28 cellular contexts compared by ENCODE assay signal in genomic region chr7:149450821-149451220, GRCh38. TPM values are rescaled to one million over a fixed set of nuclear protein-coding genes. Genes with fewer than 3 reads are reported as not detected.
A peak's percentile ranks its signal among the peaks of the same experiment; 100 is the strongest.
DNase-seq lines count a peak whose midpoint lies in the region; ATAC-seq and TF ChIP-seq lines count a peak whose summit lies in the region.
"Had no signal": no experiment of that assay in that cellular context is flagged by ENCODE, and none has a peak within 500 bp of the region (broad histone marks: within the 10 kb centered on the region; RNA-seq: fewer than 3 reads in every experiment).

No MANE protein-coding gene starts in this region.

- POLR2A ChIA-PET in activated CD8-positive, alpha-beta T cell treated with anti-CD3 and anti-CD28 coated beads, Interleukin-2, amount 10 ng/mL, durations not matched to agents 7 days and 5 days (lab: Charles Lee) = no interaction called here
- POLR2A ChIA-PET in activated CD8-positive, alpha-beta T cell treated with anti-CD3 and anti-CD28 coated beads for 36 hours (lab: Charles Lee) = interaction anchor here (0.7 to 1.7 kb wide), 2 partner anchors 9 to 10 kb away, joined by 4 read pairs; partner anchors contain the start of gene ZNF777

- H3K27me3 Mint-ChIP-seq in activated CD8-positive, alpha-beta T cell treated with anti-CD3 and anti-CD28 coated beads, Interleukin-2, amount 10 ng/mL, durations not matched to agents 7 days and 5 days (ENCODE audit: low read depth) = no peaks in the 10 kb centered on the region
- H3K27me3 Mint-ChIP-seq in activated CD8-positive, alpha-beta T cell treated with anti-CD3 and anti-CD28 coated beads for 36 hours = no peaks in the 10 kb centered on the region
- H3K27me3 Mint-ChIP-seq: CD4-positive, alpha-beta T cell had no signal

- no peaks in the 10 kb centered on the region for H3K9me3 ChIP-seq in spleen
- H3K9me3 ChIP-seq: BLaER1 treated with 17β-estradiol and CSF1 and Interleukin-3, amounts not matched to agents 10 nM and 100 nM; HAP-1; SJSA1 had no signal

- ATAC-seq in activated CD8-positive, alpha-beta T cell treated with anti-CD3 and anti-CD28 coated beads, Interleukin-2, amount 10 ng/mL, durations not matched to agents 7 days and 5 days = no peak
- no peak for ATAC-seq in activated CD8-positive, alpha-beta T cell treated with anti-CD3 and anti-CD28 coated beads for 36 hours
- ATAC-seq: GM12878, GM23338, HepG2, PC-3 had no signal

- no peak overlapping the region for H3K4me3 Mint-ChIP-seq in activated CD8-positive, alpha-beta T cell treated with anti-CD3 and anti-CD28 coated beads, Interleukin-2, amount 10 ng/mL, durations not matched to agents 7 days and 5 days
- H3K4me3 Mint-ChIP-seq in activated CD8-positive, alpha-beta T cell treated with anti-CD3 and anti-CD28 coated beads for 36 hours = no peak overlapping the region
- H3K4me3 Mint-ChIP-seq: CD4-positive, alpha-beta T cell; GM23338; HFFc6 had no signal

- H3K4me1 ChIP-seq in spleen = no peaks in the 10 kb centered on the region
- H3K4me1 ChIP-seq: BLaER1 treated with 17β-estradiol and CSF1 and Interleukin-3, amounts not matched to agents 10 nM and 100 nM; HAP-1; SJSA1 had no signal

- WGBS in spleen, 5 donors = 94 to 97% (median 96%) methylated on average over 10 of the region's 10 CpGs

- peak; percentile 18 for DNase-seq in activated CD8-positive, alpha-beta T cell treated with anti-CD3 and anti-CD28 coated beads, Interleukin-2, amount 10 ng/mL, durations not matched to agents 7 days and 5 days
- DNase-seq in activated CD8-positive, alpha-beta T cell treated with anti-CD3 and anti-CD28 coated beads for 36 hours = no peak
- DNase-seq in ecto neural progenitor cell (ENCODE audit: low spot score) = peak; percentile 22
- DNase-seq in spleen = peak; percentile 61
- DNase-seq in SW480 (ENCODE audit: low spot score) = no peak
- no peak for DNase-seq in kidney glomerular epithelial cell (lab: John Stamatoyannopoulos, UW)
- DNase-seq: AML-193; CD4-positive, alpha-beta T cell; EL; GDM1; HFFc6; Karpas-422; NCI-H1092 treated with DMSO at 0.1 percent for 48 hours; NCI-H1436 treated with DMSO at 0.1 percent for 48 hours; NCI-H1930; NCI-H2107; NCI-H446; NCI-H524 treated with DMSO at 0.1 percent for 48 hours; NCI-H82; NK-92 treated with Interleukin-12 subunit alpha and Interleukin-12 subunit beta, amount 100 ng/mL, for 24 hours; PC-3 had no signal

- no peak for TF ChIP-seq POLR2A in spleen (IDR thresholded peaks at IDR 0.05)

- peaks cover 49% of the 10 kb centered on the region for H3K36me3 Mint-ChIP-seq in activated CD8-positive, alpha-beta T cell treated with anti-CD3 and anti-CD28 coated beads, Interleukin-2, amount 10 ng/mL, durations not matched to agents 7 days and 5 days (ENCODE audit: low read depth)
- H3K36me3 Mint-ChIP-seq in activated CD8-positive, alpha-beta T cell treated with anti-CD3 and anti-CD28 coated beads for 36 hours (ENCODE audit: low read depth) = peaks cover 48% of the 10 kb centered on the region

- no peak overlapping the region for H3K27ac Mint-ChIP-seq in activated CD8-positive, alpha-beta T cell treated with anti-CD3 and anti-CD28 coated beads, Interleukin-2, amount 10 ng/mL, durations not matched to agents 7 days and 5 days
- H3K27ac Mint-ChIP-seq in activated CD8-positive, alpha-beta T cell treated with anti-CD3 and anti-CD28 coated beads for 36 hours = no peak overlapping the region
- H3K27ac Mint-ChIP-seq: CD4-positive, alpha-beta T cell; GM23338; HFFc6 had no signal

- peaks cover 5 to 99% (median 72%) of the 10 kb centered on the region in 6 donors for H3K36me3 ChIP-seq in spleen

- H3K27me3 ChIP-seq in spleen (replicated peaks in 1 of 7) = no peaks in the 10 kb centered on the region
- H3K27me3 ChIP-seq: BLaER1 treated with 17β-estradiol and CSF1 and Interleukin-3, amounts not matched to agents 10 nM and 100 nM; SJSA1 had no signal

- intact Hi-C loops in activated CD8-positive, alpha-beta T cell treated with anti-CD3 and anti-CD28 coated beads for 36 hours (cut with micrococcal nuclease) = no loop called here
- intact Hi-C loops in spleen (cut with DNase I; ENCODE audit: low total_unique reads) = no loop called here

- CTCF ChIA-PET in activated CD8-positive, alpha-beta T cell treated with anti-CD3 and anti-CD28 coated beads, Interleukin-2, amount 10 ng/mL, durations not matched to agents 7 days and 5 days (lab: Charles Lee) = interaction anchor here (1.2 kb wide), 1 partner anchor 9 kb away, joined by 4 read pairs; no protein-coding TSS in a partner anchor
- CTCF ChIA-PET in activated CD8-positive, alpha-beta T cell treated with anti-CD3 and anti-CD28 coated beads for 36 hours (lab: Charles Lee) = no interaction called here

- H3K9me3 Mint-ChIP-seq in activated CD8-positive, alpha-beta T cell treated with anti-CD3 and anti-CD28 coated beads, Interleukin-2, amount 10 ng/mL, durations not matched to agents 7 days and 5 days (ENCODE audit: insufficient read depth) = no peaks in the 10 kb centered on the region
- no peaks in the 10 kb centered on the region for H3K9me3 Mint-ChIP-seq in activated CD8-positive, alpha-beta T cell treated with anti-CD3 and anti-CD28 coated beads for 36 hours
- H3K9me3 Mint-ChIP-seq: CD4-positive, alpha-beta T cell; GM23338; HFFc6 had no signal

- no peak overlapping the region for H3K27ac ChIP-seq in 22Rv1
- no peak overlapping the region for H3K27ac ChIP-seq in spleen
- H3K27ac ChIP-seq: BLaER1 treated with 17β-estradiol and CSF1 and Interleukin-3, amounts not matched to agents 10 nM and 100 nM; SJSA1 had no signal

- H3K4me3 ChIP-seq in spleen = no peak overlapping the region
- H3K4me3 ChIP-seq: BLaER1 treated with 17β-estradiol and CSF1 and Interleukin-3, amounts not matched to agents 10 nM and 100 nM; GM12878; GM23338; HAP-1; SJSA1 had no signal

- no peak for TF ChIP-seq CTCF in activated CD8-positive, alpha-beta T cell treated with anti-CD3 and anti-CD28 coated beads for 36 hours (IDR thresholded peaks at IDR 0.05)
- TF ChIP-seq CTCF in 22Rv1 (IDR thresholded peaks at IDR 0.05) = 0 out of 2 replicates have a peak, but pooled peaks have one; percentile 4
- no peak for TF ChIP-seq CTCF in spleen (IDR thresholded peaks at IDR 0.05 in 8 of 11, conservative IDR thresholded peaks at IDR 0.05 in 3 of 11)

- no peaks in the 10 kb centered on the region for H3K4me1 Mint-ChIP-seq in activated CD8-positive, alpha-beta T cell treated with anti-CD3 and anti-CD28 coated beads, Interleukin-2, amount 10 ng/mL, durations not matched to agents 7 days and 5 days (ENCODE audit: low read depth)
- H3K4me1 Mint-ChIP-seq in activated CD8-positive, alpha-beta T cell treated with anti-CD3 and anti-CD28 coated beads for 36 hours (ENCODE audit: low read depth) = peaks cover 4% of the 10 kb centered on the region
- H3K4me1 Mint-ChIP-seq: GM23338 had no signal

RNA-seq across cellular contexts. Expression of gene ZNF777, which starts 10.0 kb away (rescaled TPM):
- 10 to 100 TPM; 12.9 to 13.1 TPM for total RNA-seq in activated CD8-positive, alpha-beta T cell treated with anti-CD3 and anti-CD28 coated beads, Interleukin-2, amount 10 ng/mL, durations not matched to agents 7 days and 5 days
- 10 to 100 TPM; 11.7 to 12.5 TPM for total RNA-seq in activated CD8-positive, alpha-beta T cell treated with anti-CD3 and anti-CD28 coated beads for 36 hours
- total RNA-seq in spleen = 10 to 100 TPM in 5 of 7 donors, 1 to 10 TPM in 2; 9.3 to 12.6 (median 10.5) TPM
- polyA plus RNA-seq in spleen = 1 to 10 TPM; 3.4 to 7.7 (median 4.3) TPM

RNA-seq across cellular contexts. Expression of gene ZNF746, which starts 46.8 kb away (rescaled TPM):
- 10 to 100 TPM; 19.7 to 21.4 TPM for total RNA-seq in activated CD8-positive, alpha-beta T cell treated with anti-CD3 and anti-CD28 coated beads, Interleukin-2, amount 10 ng/mL, durations not matched to agents 7 days and 5 days
- total RNA-seq in activated CD8-positive, alpha-beta T cell treated with anti-CD3 and anti-CD28 coated beads for 36 hours = 10 to 100 TPM; 12.6 to 13.0 TPM
- 10 to 100 TPM; 27.4 to 46.5 (median 34.8) TPM for total RNA-seq in spleen
- 10 to 100 TPM in 1 of 3 donors, 1 to 10 TPM in 2; 6.1 to 12.5 (median 8.2) TPM for polyA plus RNA-seq in spleen

Comparison
In these comparisons a context has a peak if more than half of its experiments do, and no peak if none do; other contexts are left out.
1. DNase-seq: peak in activated CD8-positive, alpha-beta T cell treated with anti-CD3 and anti-CD28 coated beads, Interleukin-2, amount 10 ng/mL, durations not matched to agents 7 days and 5 days (single experiment), ecto neural progenitor cell (single experiment) and spleen (single experiment); none in activated CD8-positive, alpha-beta T cell treated with anti-CD3 and anti-CD28 coated beads for 36 hours (single experiment), SW480 (single experiment) and kidney glomerular epithelial cell (single experiment).